In genomic region chr1:24416666-24417391, GRCh38 we compare ENCODE assay signal across 8 cellular contexts. TPM values are rescaled to one million over a fixed set of nuclear protein-coding genes. Genes with fewer than 3 reads are reported as not detected.
DNase-seq lines count a peak whose midpoint lies in the region; ATAC-seq, FAIRE-seq and TF ChIP-seq lines count a peak whose summit lies in the region.

No MANE protein-coding gene starts in this region.

- TF ChIP-seq CTCF in PC-3 (conservative IDR thresholded peaks at IDR 0.05; ENCODE audit: low read depth, low read length) (no peak), astrocyte (IDR thresholded peaks at IDR 0.05; ENCODE audit: insufficient read depth, low read depth, low read length) (no peak), left lung (IDR thresholded peaks at IDR 0.05) (no peak)

- POLR2A ChIA-PET in PC-3 (lab: Charles Lee; ENCODE audit: unreplicated experiment) = interaction anchor here (0.6 to 0.7 kb wide), 2 partner anchors 26 to 274 kb away, joined by 3 to 4 read pairs; no protein-coding TSS in a partner anchor

- H3K9me3 Mint-ChIP-seq in astrocyte (ENCODE audit: unreplicated experiment) = no peaks in the 10 kb centered on the region

- H2AFZ ChIP-seq in PC-3 (ENCODE audit: low read length) = peak overlapping the region; percentile 78
- H2AFZ ChIP-seq in astrocyte (ENCODE audit: low read depth, low read length) = peak overlapping the region; percentile 80

- no peaks in the 10 kb centered on the region for H3K9me2 ChIP-seq in PC-3 (replicated peaks; ENCODE audit: low read length)

- intact Hi-C loops in PC-3 (cut with micrococcal nuclease) (loop anchor here (2.0 to 5.0 kb wide), 3 partner anchors 45 to 100 kb away; partner anchors contain the start of gene RCAN3), left lung (cut with DNase I) (no loop called here)

- peak; percentile 84 for FAIRE-seq in astrocyte (lab: Jason Lieb, UNC)

- no TSS peak for BruUV-seq in PC-3 (replicated peaks; lab: Mats Ljungman, UMichigan)

- H3K4me1 ChIP-seq in PC-3 (ENCODE audit: insufficient read depth, low read length) = peaks cover 58% of the 10 kb centered on the region
- peaks cover 48% of the 10 kb centered on the region for H3K4me1 ChIP-seq in astrocyte (ENCODE audit: insufficient read depth, low read length)
- H3K4me1 ChIP-seq in left lung = peaks cover 21 to 76% of the 10 kb centered on the region in 2 donors

- peaks cover 10% of the 10 kb centered on the region for H3K36me3 Mint-ChIP-seq in astrocyte (ENCODE audit: low read depth, unreplicated experiment)

- ATAC-seq in PC-3 (peak; percentile 46), left lung (peak; percentile 21), HG03432 (IDR thresholded peaks at IDR 0.05; ENCODE audit: unreplicated experiment) (no peak), GM18909 (IDR thresholded peaks at IDR 0.05; ENCODE audit: poor library complexity, unreplicated experiment) (no peak)

- H3K27ac ChIP-seq in PC-3 (ENCODE audit: low read length) (peak overlapping the region; percentile 94), astrocyte (ENCODE audit: low read depth, low read length) (peak overlapping the region; percentile 87), left lung (peak overlapping the region; percentile 62 to 74), substantia nigra (ENCODE audit: low read depth, low read length, poor library complexity, severe bottlenecking) (peak overlapping the region; percentile 69)

- peaks cover 58% of the 10 kb centered on the region for H3K79me2 ChIP-seq in PC-3 (ENCODE audit: low read length)
- peaks cover 9% of the 10 kb centered on the region for H3K79me2 ChIP-seq in astrocyte (ENCODE audit: insufficient read depth, low read length)

- H3K27ac Mint-ChIP-seq in astrocyte (ENCODE audit: unreplicated experiment) = peak overlapping the region; percentile 98

- no peaks in the 10 kb centered on the region for H3K27me3 Mint-ChIP-seq in astrocyte (ENCODE audit: low read depth, unreplicated experiment)

- DNase-seq in stimulated activated CD4-positive, alpha-beta T cell treated with anti-CD3 and anti-CD28 coated beads, Interleukin-15, amount 100 ng/mL, for 24 hours = peak; percentile 61
- no peak for DNase-seq in stimulated activated CD4-positive, alpha-beta T cell treated with anti-CD3 and anti-CD28 coated beads, Interleukin-2, amount 100 ng/mL, for 48 hours
- DNase-seq in PC-3 (peak; percentile 96), astrocyte (ENCODE audit: low read depth) (peak; percentile 99), left lung (peak in 1 of 2 donors; percentile 39), substantia nigra (lab: John Stamatoyannopoulos, UW) (no peak)

- peak overlapping the region; percentile 85 for H3K9ac ChIP-seq in PC-3 (ENCODE audit: low read length)
- peak overlapping the region; percentile 84 for H3K9ac ChIP-seq in astrocyte (ENCODE audit: low read length)

- H3K4me3 ChIP-seq in PC-3 (ENCODE audit: low read length) (peak overlapping the region; percentile 89), astrocyte (ENCODE audit: insufficient read depth, low read depth, low read length) (peak overlapping the region; percentile 85), left lung (peak overlapping the region; percentile 52 to 82)

- H3K36me3 ChIP-seq in PC-3 (ENCODE audit: low read depth, low read length) = peaks cover 14% of the 10 kb centered on the region
- H3K36me3 ChIP-seq in astrocyte (ENCODE audit: insufficient read depth, low read length) = peaks cover 3% of the 10 kb centered on the region
- peaks cover 0 to 11% of the 10 kb centered on the region in 2 donors for H3K36me3 ChIP-seq in left lung

- H3K4me2 ChIP-seq in PC-3 (ENCODE audit: low read length) = peak overlapping the region; percentile 97
- peak overlapping the region; percentile 97 for H3K4me2 ChIP-seq in astrocyte (ENCODE audit: low read length)

- H4K20me1 ChIP-seq in PC-3 (ENCODE audit: low read length) (no peaks in the 10 kb centered on the region), astrocyte (ENCODE audit: insufficient read depth, low read length) (no peaks in the 10 kb centered on the region)

- H3K4me3 Mint-ChIP-seq in astrocyte (ENCODE audit: unreplicated experiment) = peak overlapping the region; percentile 89

- H3K4me1 Mint-ChIP-seq in astrocyte (ENCODE audit: low read depth, unreplicated experiment) = peaks cover 45% of the 10 kb centered on the region

- H3K9me3 ChIP-seq in PC-3 (ENCODE audit: low read length) (no peaks in the 10 kb centered on the region), astrocyte (ENCODE audit: insufficient read depth, low read depth, low read length) (no peaks in the 10 kb centered on the region), left lung (no peaks in the 10 kb centered on the region)

- CTCF ChIA-PET in PC-3 (lab: Charles Lee) = interaction anchor here (0.6 to 1.0 kb wide), 3 partner anchors 23 to 220 kb away, joined by 3 to 6 read pairs (median 5); no protein-coding TSS in a partner anchor

- H3K27me3 ChIP-seq in PC-3 (ENCODE audit: low read length) = no peaks in the 10 kb centered on the region
- H3K27me3 ChIP-seq in astrocyte (ENCODE audit: insufficient read depth, low read length) = no peaks in the 10 kb centered on the region
- no peaks in the 10 kb centered on the region for H3K27me3 ChIP-seq in left lung

- H3F3A ChIP-seq in PC-3 (ENCODE audit: low read length, unreplicated experiment) = peaks cover 10% of the 10 kb centered on the region

RNA-seq across cellular contexts. Expression of gene NIPAL3, which starts 1.2 kb away (rescaled TPM):
- total RNA-seq in PC-3 (2014; rRNA removed) = 35.2 and 43.7 TPM in 2 replicates
- total RNA-seq in astrocyte = 45.1 and 47.2 TPM in 2 replicates
- total RNA-seq in left lung = 10 to 100 TPM; 36.2 to 41.1 TPM

RNA-seq across cellular contexts. Expression of gene STPG1, which starts 3.2 kb away (rescaled TPM):
- 12.8 and 14.9 TPM in 2 replicates for total RNA-seq in PC-3 (2014; rRNA removed)
- 9.2 and 9.5 TPM in 2 replicates for total RNA-seq in astrocyte
- total RNA-seq in left lung = 1 to 10 TPM; 8.7 to 9.1 TPM

Comparison
In these comparisons a context has a peak if more than half of its experiments do, and no peak if none do; other contexts are left out.
1. DNase-seq: peak in stimulated activated CD4-positive, alpha-beta T cell treated with anti-CD3 and anti-CD28 coated beads, Interleukin-15, amount 100 ng/mL, for 24 hours (single experiment), PC-3 (single experiment) and astrocyte (single experiment); none in stimulated activated CD4-positive, alpha-beta T cell treated with anti-CD3 and anti-CD28 coated beads, Interleukin-2, amount 100 ng/mL, for 48 hours (0 of 2) and substantia nigra (0 of 49).
2. ATAC-seq: peak in PC-3 (single experiment) and left lung (single experiment); none in HG03432 (single experiment) and GM18909 (single experiment).
3. Peak in every context shown above with its lines, with median percentiles within 50 percentile points of each other: H3K27ac ChIP-seq and H3K4me3 ChIP-seq.